ENCODE assay signal across 19 cellular contexts in genomic region chr3:78497025-78497424, GRCh38.
DNase-seq lines count a peak whose midpoint lies in the region; ATAC-seq, FAIRE-seq and TF ChIP-seq lines count a peak whose summit lies in the region.
"Had no signal": no experiment of that assay in that cellular context is flagged by ENCODE, and none has a peak within 500 bp of the region (broad histone marks: within the 10 kb centered on the region; RNA-seq: fewer than 3 reads in every experiment).

No MANE protein-coding gene starts in this region.

- peaks cover 3% of the 10 kb centered on the region for H3K9me3 Mint-ChIP-seq in activated T-helper 1 cell treated with anti-CD3 and anti-CD28 coated beads, Interleukin-12 subunit alpha, Interleukin-12 subunit beta, Interleukin-2, Interleukin-4 antibody, amounts not matched to agents 30 ng/mL and 10 ng/mL and 1 ng/mL, durations not matched to agents 14 hours and 24 hours and 36 hours

- H3K4me3 ChIP-seq in OCI-LY3 (ENCODE audit: low read length) = no peak overlapping the region
- no peak overlapping the region for H3K4me3 ChIP-seq in osteoblast (ENCODE audit: insufficient read depth, low read length)
- H3K4me3 ChIP-seq: BLaER1, coronary artery, SJSA1 had no signal

- H3K27ac ChIP-seq in OCI-LY3 (ENCODE audit: low read length) = no peak overlapping the region
- no peak overlapping the region for H3K27ac ChIP-seq in osteoblast (ENCODE audit: low read depth, low read length)
- H3K27ac ChIP-seq: BLaER1, coronary artery, SJSA1 had no signal

- H3K9me3 ChIP-seq in OCI-LY3 (ENCODE audit: insufficient read depth, low read length) (0 out of 2 replicates have a peak, but pooled peaks cover 3% of the 10 kb centered on the region), osteoblast (ENCODE audit: low read depth, low read length) (no peaks in the 10 kb centered on the region)
- H3K9me3 ChIP-seq: BLaER1, SJSA1 had no signal

- H3K27me3 ChIP-seq in OCI-LY3 (ENCODE audit: low read depth, low read length) (no peaks in the 10 kb centered on the region), osteoblast (ENCODE audit: insufficient read depth, low read length) (no peaks in the 10 kb centered on the region)
- H3K27me3 ChIP-seq: BLaER1, SJSA1 had no signal

- intact Hi-C loops in activated T-helper 1 cell treated with anti-CD3 and anti-CD28 coated beads, Interleukin-12 subunit alpha, Interleukin-12 subunit beta, Interleukin-2, Interleukin-4 antibody, amounts not matched to agents 30 ng/mL and 10 ng/mL and 1 ng/mL, durations not matched to agents 14 hours and 24 hours and 36 hours (cut with micrococcal nuclease) = no loop called here

- H3K4me3 Mint-ChIP-seq in activated T-helper 1 cell treated with anti-CD3 and anti-CD28 coated beads, Interleukin-12 subunit alpha, Interleukin-12 subunit beta, Interleukin-2, Interleukin-4 antibody, amounts not matched to agents 30 ng/mL and 10 ng/mL and 1 ng/mL, durations not matched to agents 14 hours and 24 hours and 36 hours = no peak overlapping the region
- H3K4me3 Mint-ChIP-seq: activated naive CD8-positive, alpha-beta T cell; HFFc6 had no signal

- H3K9ac ChIP-seq in OCI-LY3 (ENCODE audit: low read length) = no peak overlapping the region
- H3K9ac ChIP-seq: BLaER1 had no signal

- H3K4me1 Mint-ChIP-seq in activated T-helper 1 cell treated with anti-CD3 and anti-CD28 coated beads, Interleukin-12 subunit alpha, Interleukin-12 subunit beta, Interleukin-2, Interleukin-4 antibody, amounts not matched to agents 30 ng/mL and 10 ng/mL and 1 ng/mL, durations not matched to agents 14 hours and 24 hours and 36 hours (ENCODE audit: low read depth) = no peaks in the 10 kb centered on the region

- ATAC-seq in GM19463 (IDR thresholded peaks at IDR 0.05; ENCODE audit: unreplicated experiment) (no peak), GM18517 (IDR thresholded peaks at IDR 0.05; ENCODE audit: unreplicated experiment) (no peak)
- ATAC-seq: stimulated activated naive CD8-positive, alpha-beta T cell treated with anti-CD3 and anti-CD28 coated beads, Interleukin-15, Interleukin-2, amounts not matched to agents 100 U/mL and 50 U/mL, for 24 hours had no signal

- H3K79me2 ChIP-seq in OCI-LY3 (ENCODE audit: low read length) (no peaks in the 10 kb centered on the region), osteoblast (ENCODE audit: insufficient read depth, low read length) (no peaks in the 10 kb centered on the region)

- no peak overlapping the region for H3K27ac Mint-ChIP-seq in activated T-helper 1 cell treated with anti-CD3 and anti-CD28 coated beads, Interleukin-12 subunit alpha, Interleukin-12 subunit beta, Interleukin-2, Interleukin-4 antibody, amounts not matched to agents 30 ng/mL and 10 ng/mL and 1 ng/mL, durations not matched to agents 14 hours and 24 hours and 36 hours
- H3K27ac Mint-ChIP-seq: activated naive CD8-positive, alpha-beta T cell; HFFc6 had no signal

- H3K4me2 ChIP-seq in OCI-LY3 (ENCODE audit: low read length) = no peak overlapping the region
- no peak overlapping the region for H3K4me2 ChIP-seq in osteoblast (ENCODE audit: insufficient read depth, low read length)
- H3K4me2 ChIP-seq: BLaER1 had no signal

- H3K36me3 Mint-ChIP-seq in activated T-helper 1 cell treated with anti-CD3 and anti-CD28 coated beads, Interleukin-12 subunit alpha, Interleukin-12 subunit beta, Interleukin-2, Interleukin-4 antibody, amounts not matched to agents 30 ng/mL and 10 ng/mL and 1 ng/mL, durations not matched to agents 14 hours and 24 hours and 36 hours (ENCODE audit: low read depth) = no peaks in the 10 kb centered on the region
- H3K36me3 Mint-ChIP-seq: activated naive CD8-positive, alpha-beta T cell had no signal

- TF ChIP-seq CTCF in OCI-LY3 (IDR thresholded peaks at IDR 0.05; ENCODE audit: low read depth, low read length) (no peak), osteoblast (IDR thresholded peaks at IDR 0.05; ENCODE audit: extremely low read depth, low read depth, low read length) (no peak)

- peak; percentile 99 for FAIRE-seq in islet of Langerhans (lab: Jason Lieb, UNC)
- FAIRE-seq: GM18507 had no signal

- no peaks in the 10 kb centered on the region for H4K20me1 ChIP-seq in OCI-LY3 (ENCODE audit: insufficient read depth, low read length)
- H4K20me1 ChIP-seq in osteoblast (ENCODE audit: insufficient read depth, low read length) = no peaks in the 10 kb centered on the region
- H4K20me1 ChIP-seq: BLaER1 had no signal

- H3K36me3 ChIP-seq in OCI-LY3 (replicated peaks; ENCODE audit: low read depth, low read length) (no peaks in the 10 kb centered on the region), osteoblast (ENCODE audit: insufficient read depth, low read length) (no peaks in the 10 kb centered on the region)
- H3K36me3 ChIP-seq: BLaER1, SJSA1 had no signal

- DNase-seq in DMS79 treated with DMSO at 0.1 percent for 48 hours (lab: John Stamatoyannopoulos, UW) (peak; percentile 82), NCI-H1694 (lab: John Stamatoyannopoulos, UW) (peak; percentile 78), osteoblast (ENCODE audit: insufficient read length, low spot score, missing footprints) (no peak)
- DNase-seq in activated T-helper 1 cell treated with anti-CD3 and anti-CD28 coated beads, Interleukin-12 subunit alpha, Interleukin-12 subunit beta, Interleukin-2, Interleukin-4 antibody, amounts not matched to agents 30 ng/mL and 10 ng/mL and 1 ng/mL, durations not matched to agents 14 hours and 24 hours and 36 hours (ENCODE audit: low spot score) = no peak
- DNase-seq: activated CD8-positive, alpha-beta memory T cell treated with anti-CD3 and anti-CD28 coated beads, Interleukin-2, amount 50 U/mL, for 4 hours; GDM1; HFFc6; IMR-90; stimulated activated CD4-positive, alpha-beta T cell treated with anti-CD3 and anti-CD28 coated beads, Interleukin-2, amount 100 ng/mL, for 48 hours; stimulated activated naive CD8-positive, alpha-beta T cell treated with anti-CD3 and anti-CD28 coated beads, Interleukin-15, Interleukin-2, amounts not matched to agents 100 U/mL and 50 U/mL, for 24 hours had no signal

- H2AFZ ChIP-seq in OCI-LY3 (ENCODE audit: low read depth, low read length) (peak overlapping the region; percentile 62; the same call in 1 of the 2 replicates), osteoblast (ENCODE audit: low read length) (no peak overlapping the region)

- H3K27me3 Mint-ChIP-seq in activated T-helper 1 cell treated with anti-CD3 and anti-CD28 coated beads, Interleukin-12 subunit alpha, Interleukin-12 subunit beta, Interleukin-2, Interleukin-4 antibody, amounts not matched to agents 30 ng/mL and 10 ng/mL and 1 ng/mL, durations not matched to agents 14 hours and 24 hours and 36 hours (ENCODE audit: insufficient read depth) = no peaks in the 10 kb centered on the region
- H3K27me3 Mint-ChIP-seq: activated naive CD8-positive, alpha-beta T cell had no signal

- H3K4me1 ChIP-seq in OCI-LY3 (ENCODE audit: low read length) = peaks cover 5% of the 10 kb centered on the region; the same call in 1 of the 2 replicates
- H3K4me1 ChIP-seq in osteoblast (ENCODE audit: insufficient read depth, low read length) = no peaks in the 10 kb centered on the region
- H3K4me1 ChIP-seq: BLaER1, SJSA1 had no signal

Comparison
In these comparisons a context has a peak if more than half of its experiments do, and no peak if none do; other contexts are left out.
1. DNase-seq: peak in DMS79 treated with DMSO at 0.1 percent for 48 hours (single experiment) and NCI-H1694 (single experiment); none in osteoblast (single experiment) and activated T-helper 1 cell treated with anti-CD3 and anti-CD28 coated beads, Interleukin-12 subunit alpha, Interleukin-12 subunit beta, Interleukin-2, Interleukin-4 antibody, amounts not matched to agents 30 ng/mL and 10 ng/mL and 1 ng/mL, durations not matched to agents 14 hours and 24 hours and 36 hours (single experiment).